In the genomic region with DNA sequence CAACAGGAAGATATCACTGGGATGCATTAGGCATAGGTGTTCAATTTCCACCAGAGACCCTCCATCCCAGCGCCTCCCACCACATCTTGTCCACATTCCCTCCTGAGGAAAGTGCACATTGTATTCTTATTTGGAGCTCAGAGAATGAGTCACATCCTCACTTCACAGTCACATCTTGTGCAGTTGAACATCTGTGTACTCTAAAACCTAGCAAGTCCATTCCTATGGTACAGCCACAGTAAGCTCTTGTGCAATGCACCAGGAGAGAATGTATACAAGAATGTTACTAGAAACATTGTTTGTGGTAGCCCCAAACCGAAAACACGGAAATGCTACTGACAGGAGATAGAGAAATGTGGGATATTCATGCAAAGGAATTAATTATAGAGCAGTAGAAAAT, we compare ENCODE assay signal across 11 cellular contexts. TPM values are rescaled to one million over a fixed set of nuclear protein-coding genes. Genes with fewer than 3 reads are reported as not detected.
A peak's percentile ranks its signal among the peaks of the same experiment; 100 is the strongest.
DNase-seq lines count a peak whose midpoint lies in the region; TF ChIP-seq lines count a peak whose summit lies in the region.
"Had no signal": no experiment of that assay in that cellular context is flagged by ENCODE, and none has a peak within 500 bp of the region (broad histone marks: within the 10 kb centered on the region; RNA-seq: fewer than 3 reads in every experiment).

No MANE protein-coding gene starts in this region.

- H3K4me1 ChIP-seq in OCI-LY7 (ENCODE audit: insufficient read depth, low read length, poor library complexity, severe bottlenecking), result no peaks in the 10 kb centered on the region

- no peaks in the 10 kb centered on the region for H3K9me2 ChIP-seq in OCI-LY7 (ENCODE audit: insufficient read depth, low read length)

- H2AFZ ChIP-seq in OCI-LY7 (ENCODE audit: low read length), result no peak overlapping the region

- TF ChIP-seq CTCF in AG10803 (conservative IDR thresholded peaks at IDR 0.05; ENCODE audit: low read length), result no peak
- no peak for TF ChIP-seq CTCF in OCI-LY7 (conservative IDR thresholded peaks at IDR 0.05; ENCODE audit: low read length)

- DNase-seq in AG10803 (ENCODE audit: low read depth) (peak; percentile 97), Kasumi-1 (lab: John Stamatoyannopoulos, UW) (peak; percentile 42 to 45), astrocyte of the hippocampus (ENCODE audit: low read depth, low spot score) (peak; percentile 48), inferior parietal cortex (ENCODE audit: extremely low spot score) (peak; percentile 47), NCI-H187 treated with DMSO at 0.1 percent for 48 hours (lab: John Stamatoyannopoulos, UW) (no peak), OCI-LY7 (ENCODE audit: low spot score) (no peak), NCI-H2227 treated with DMSO at 0.1 percent for 48 hours (lab: John Stamatoyannopoulos, UW) (no peak)
- no peak for DNase-seq in stimulated activated CD4-positive, alpha-beta T cell treated with anti-CD3 and anti-CD28 coated beads, Interleukin-4, amount 100 ng/mL, for 4 hours
- DNase-seq: GOT3; naive thymus-derived CD4-positive, alpha-beta T cell had no signal

- BruUV-seq in OCI-LY7 (replicated peaks; lab: Mats Ljungman, UMichigan), result no TSS peak

- H3K27ac ChIP-seq in OCI-LY7 (ENCODE audit: low read depth, low read length, poor library complexity, severe bottlenecking), result no peak overlapping the region
- H3K27ac ChIP-seq: HL-60 had no signal

- CTCF ChIA-PET in OCI-LY7 (lab: Charles Lee; ENCODE audit: unreplicated experiment), result no interaction called here

- no peak overlapping the region for H3K4me2 ChIP-seq in OCI-LY7 (ENCODE audit: low read length)

- H4K20me1 ChIP-seq in OCI-LY7 (ENCODE audit: insufficient read depth, low read length), result no peaks in the 10 kb centered on the region

- POLR2A ChIA-PET in OCI-LY7 (lab: Charles Lee), result interaction anchor here (0.6 kb wide), 1 partner anchor 14 kb away, joined by 3 read pairs; no protein-coding TSS in a partner anchor

- H3K9me3 ChIP-seq in OCI-LY7 (ENCODE audit: low read length), result no peaks in the 10 kb centered on the region

- H3K4me3 ChIP-seq in AG10803 (ENCODE audit: low read length), result no peak overlapping the region
- no peak overlapping the region for H3K4me3 ChIP-seq in OCI-LY7 (ENCODE audit: low read depth, low read length, poor library complexity, severe bottlenecking)

- H3K79me2 ChIP-seq in OCI-LY7 (ENCODE audit: insufficient read depth, low read depth, low read length), result no peaks in the 10 kb centered on the region

- H3K36me3 ChIP-seq in OCI-LY7 (ENCODE audit: insufficient read depth, low read length), result no peaks in the 10 kb centered on the region

- intact Hi-C loops in OCI-LY7 (cut with micrococcal nuclease; ENCODE audit: unreplicated experiment), result loop anchor here (10.0 kb wide), 1 partner anchor 133 kb away; no protein-coding TSS in a partner anchor

RNA-seq across cellular contexts. Expression of gene KDF1, which starts 1.6 kb away (rescaled TPM):
- not detected in 2 replicates for total RNA-seq in OCI-LY7 (2014; rRNA removed; shearing (Covaris generic))
- not detected in 2 replicates for total RNA-seq in OCI-LY7 (2022)

RNA-seq across cellular contexts. Expression of gene TRNP1, which starts 31.7 kb away (rescaled TPM):
- 0.13 and 0.19 TPM in 2 replicates for total RNA-seq in OCI-LY7 (2014; rRNA removed; shearing (Covaris generic))
- total RNA-seq in OCI-LY7 (2022), result not detected in 2 replicates

RNA-seq across cellular contexts. Expression of gene NUDC, which starts 40.3 kb away (rescaled TPM):
- total RNA-seq in OCI-LY7 (2014; rRNA removed; shearing (Covaris generic)), result 65.7 and 89.3 TPM in 2 replicates
- 96.0 and 106 TPM in 2 replicates for total RNA-seq in OCI-LY7 (2022)

RNA-seq across cellular contexts. Expression of gene NR0B2, which starts 48.1 kb away (rescaled TPM):
- not detected in 2 replicates for total RNA-seq in OCI-LY7 (2014; rRNA removed; shearing (Covaris generic))
- total RNA-seq in OCI-LY7 (2022), result not detected in 2 replicates
- total RNA-seq: naive thymus-derived CD4-positive, alpha-beta T cell had no signal

RNA-seq across cellular contexts. Expression of gene TENT5B, which starts 50.8 kb away (rescaled TPM):
- not detected in 2 replicates for total RNA-seq in OCI-LY7 (2014; rRNA removed; shearing (Covaris generic))
- not detected in 2 replicates for total RNA-seq in OCI-LY7 (2022)

Comparison
In these comparisons a context has a peak if more than half of its experiments do, and no peak if none do; other contexts are left out.
1. DNase-seq: peak in AG10803 (single experiment), Kasumi-1 (2 of 2), astrocyte of the hippocampus (single experiment) and inferior parietal cortex (single experiment); none in NCI-H187 treated with DMSO at 0.1 percent for 48 hours (single experiment), stimulated activated CD4-positive, alpha-beta T cell treated with anti-CD3 and anti-CD28 coated beads, Interleukin-4, amount 100 ng/mL, for 4 hours (0 of 2), OCI-LY7 (single experiment) and NCI-H2227 treated with DMSO at 0.1 percent for 48 hours (single experiment).